Comparison of ENCODE assay signal across 13 cellular contexts in the genomic region with DNA sequence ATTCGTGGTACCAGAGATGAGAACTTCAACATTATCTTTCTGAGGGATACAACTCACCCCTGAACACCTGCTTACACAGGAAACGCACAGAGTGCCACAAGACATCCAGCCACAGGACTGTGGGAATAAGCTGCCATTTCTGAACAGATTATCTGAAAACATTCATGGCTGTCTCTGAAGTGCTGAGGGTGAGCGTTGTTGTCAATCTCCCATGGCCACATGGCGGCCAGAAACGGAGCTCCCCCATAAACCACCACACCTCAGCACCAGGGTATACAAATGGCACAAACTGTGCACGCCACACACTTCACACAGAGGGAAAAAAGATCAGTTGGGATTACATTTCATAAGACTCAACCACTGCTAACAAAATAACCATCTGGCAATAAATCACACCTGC. TPM values are rescaled to one million over a fixed set of nuclear protein-coding genes. Genes with fewer than 3 reads are reported as not detected.
DNase-seq lines count a peak whose midpoint lies in the region; ATAC-seq and TF ChIP-seq lines count a peak whose summit lies in the region.
"Had no signal": no experiment of that assay in that cellular context is flagged by ENCODE, and none has a peak within 500 bp of the region (broad histone marks: within the 10 kb centered on the region; RNA-seq: fewer than 3 reads in every experiment).

No MANE protein-coding gene starts in this region.

- peaks cover 70% of the 10 kb centered on the region for H3K4me1 Mint-ChIP-seq in activated naive CD4-positive, alpha-beta T cell treated with anti-CD3 and anti-CD28 coated beads, Interleukin-2, amount 50 U/mL, for 24 hours
- peaks cover 75 to 88% of the 10 kb centered on the region in 2 donors for H3K4me1 Mint-ChIP-seq in immature natural killer cell
- peaks cover 56 to 84% of the 10 kb centered on the region in 2 donors for H3K4me1 Mint-ChIP-seq in stimulated activated naive B cell treated with anti-CD40 and anti-IgM and Interleukin-4, amounts not matched to agents 10 μg/mL and 1 μg/mL and 100 μg/mL, for 72 hours

- intact Hi-C loops in breast epithelium (cut with DNase I; ENCODE audit: low total_unique reads), result no loop called here

- H3K36me3 Mint-ChIP-seq in activated naive CD4-positive, alpha-beta T cell treated with anti-CD3 and anti-CD28 coated beads, Interleukin-2, amount 50 U/mL, for 24 hours, result peaks cover 2% of the 10 kb centered on the region
- peaks cover 0 to 5% (median 0%) of the 10 kb centered on the region in 3 donors for H3K36me3 Mint-ChIP-seq in immature natural killer cell
- peaks cover 36 to 52% of the 10 kb centered on the region in 2 donors for H3K36me3 Mint-ChIP-seq in stimulated activated naive B cell treated with anti-CD40 and anti-IgM and Interleukin-4, amounts not matched to agents 10 μg/mL and 1 μg/mL and 100 μg/mL, for 72 hours

- TF ChIP-seq POLR2A in breast epithelium (IDR thresholded peaks at IDR 0.05), result no peak

- H3K27ac Mint-ChIP-seq in activated naive CD4-positive, alpha-beta T cell treated with anti-CD3 and anti-CD28 coated beads, Interleukin-2, amount 50 U/mL, for 24 hours, result peak overlapping the region; percentile 85
- peak overlapping the region in 5 of 6 donors; percentile 6 to 67 (median 35) for H3K27ac Mint-ChIP-seq in immature natural killer cell
- peak overlapping the region; percentile 86 for H3K27ac Mint-ChIP-seq in stimulated activated naive B cell treated with anti-CD40 and anti-IgM and Interleukin-4, amounts not matched to agents 10 μg/mL and 1 μg/mL and 100 μg/mL, for 72 hours

- no peaks in the 10 kb centered on the region for H3K4me1 ChIP-seq in breast epithelium

- H3K27me3 ChIP-seq in breast epithelium, result no peaks in the 10 kb centered on the region
- H3K27me3 ChIP-seq: hepatocyte had no signal

- ATAC-seq in stimulated activated naive B cell treated with anti-CD40 and anti-IgM and Interleukin-4, amounts not matched to agents 10 μg/mL and 1 μg/mL and 100 μg/mL, for 72 hours (replicated peaks), result peak in 1 of 2 donors; percentile 31
- no peak for ATAC-seq in HG03565 (IDR thresholded peaks at IDR 0.05; ENCODE audit: unreplicated experiment)
- ATAC-seq: activated CD4-positive, CD25-positive, alpha-beta regulatory T cell treated with anti-CD3 and anti-CD28 coated beads, Interleukin-2, amount 50 U/mL, for 24 hours had no signal

- DNase-seq in activated naive CD4-positive, alpha-beta T cell (lab: John Stamatoyannopoulos, UW), result no peak
- DNase-seq in MV-4-11 (lab: John Stamatoyannopoulos, UW) (peak; percentile 34), immature natural killer cell (no peak), NCI-H1930 (lab: John Stamatoyannopoulos, UW) (no peak), breast epithelium (ENCODE audit: low spot score in 2 of 2) (no peak)
- no peak for DNase-seq in stimulated activated naive B cell treated with anti-CD40 and anti-IgM and Interleukin-4, amounts not matched to agents 10 μg/mL and 1 μg/mL and 100 μg/mL, for 72 hours
- DNase-seq: amniotic stem cell, NCI-H2029 treated with DMSO at 0.1 percent for 48 hours, SIG-M5 had no signal

- no peaks in the 10 kb centered on the region for H3K9me3 ChIP-seq in breast epithelium

- no peak overlapping the region for H3K27ac ChIP-seq in breast epithelium
- H3K27ac ChIP-seq: hepatocyte had no signal

- H3K4me3 ChIP-seq in breast epithelium, result no peak overlapping the region
- H3K4me3 ChIP-seq: hepatocyte had no signal

- no peaks in the 10 kb centered on the region for H3K9me3 Mint-ChIP-seq in activated naive CD4-positive, alpha-beta T cell treated with anti-CD3 and anti-CD28 coated beads, Interleukin-2, amount 50 U/mL, for 24 hours
- no peaks in the 10 kb centered on the region for H3K9me3 Mint-ChIP-seq in immature natural killer cell
- H3K9me3 Mint-ChIP-seq in stimulated activated naive B cell treated with anti-CD40 and anti-IgM and Interleukin-4, amounts not matched to agents 10 μg/mL and 1 μg/mL and 100 μg/mL, for 72 hours, result no peaks in the 10 kb centered on the region

- H3K36me3 ChIP-seq in breast epithelium, result no peaks in the 10 kb centered on the region

- no peaks in the 10 kb centered on the region for H3K27me3 Mint-ChIP-seq in activated naive CD4-positive, alpha-beta T cell treated with anti-CD3 and anti-CD28 coated beads, Interleukin-2, amount 50 U/mL, for 24 hours
- peaks cover 1 to 6% (median 2%) of the 10 kb centered on the region in 3 donors for H3K27me3 Mint-ChIP-seq in immature natural killer cell (ENCODE audit: low read depth in 3 of 3)
- no peaks in the 10 kb centered on the region for H3K27me3 Mint-ChIP-seq in stimulated activated naive B cell treated with anti-CD40 and anti-IgM and Interleukin-4, amounts not matched to agents 10 μg/mL and 1 μg/mL and 100 μg/mL, for 72 hours

- TF ChIP-seq CTCF in breast epithelium (IDR thresholded peaks at IDR 0.05), result no peak

- no peak overlapping the region for H3K4me3 Mint-ChIP-seq in activated naive CD4-positive, alpha-beta T cell treated with anti-CD3 and anti-CD28 coated beads, Interleukin-2, amount 50 U/mL, for 24 hours
- H3K4me3 Mint-ChIP-seq in immature natural killer cell, result peak overlapping the region in 4 of 5 donors; percentile 2 to 77 (median 28)
- H3K4me3 Mint-ChIP-seq in stimulated activated naive B cell treated with anti-CD40 and anti-IgM and Interleukin-4, amounts not matched to agents 10 μg/mL and 1 μg/mL and 100 μg/mL, for 72 hours, result peak overlapping the region in 1 of 2 donors; percentile 40

RNA-seq across cellular contexts. Expression of gene FOXN3, which starts 23.7 kb away (rescaled TPM):
- 100 to 1,000 TPM in 2 of 3 donors, 10 to 100 TPM in 1; 88.6 to 150 (median 102) TPM for polyA plus RNA-seq in immature natural killer cell
- total RNA-seq in breast epithelium, result 100 to 1,000 TPM in 1 of 3 donors, 10 to 100 TPM in 2; 70.7 to 180 (median 80.3) TPM

Comparison
In these comparisons a context has a peak if more than half of its experiments do, and no peak if none do; other contexts are left out.
1. H3K27ac Mint-ChIP-seq: peak in every context shown above with its lines; median percentile 86 in stimulated activated naive B cell treated with anti-CD40 and anti-IgM and Interleukin-4, amounts not matched to agents 10 μg/mL and 1 μg/mL and 100 μg/mL, for 72 hours; 85 in activated naive CD4-positive, alpha-beta T cell treated with anti-CD3 and anti-CD28 coated beads, Interleukin-2, amount 50 U/mL, for 24 hours; 35 in immature natural killer cell.